In the genomic region with DNA sequence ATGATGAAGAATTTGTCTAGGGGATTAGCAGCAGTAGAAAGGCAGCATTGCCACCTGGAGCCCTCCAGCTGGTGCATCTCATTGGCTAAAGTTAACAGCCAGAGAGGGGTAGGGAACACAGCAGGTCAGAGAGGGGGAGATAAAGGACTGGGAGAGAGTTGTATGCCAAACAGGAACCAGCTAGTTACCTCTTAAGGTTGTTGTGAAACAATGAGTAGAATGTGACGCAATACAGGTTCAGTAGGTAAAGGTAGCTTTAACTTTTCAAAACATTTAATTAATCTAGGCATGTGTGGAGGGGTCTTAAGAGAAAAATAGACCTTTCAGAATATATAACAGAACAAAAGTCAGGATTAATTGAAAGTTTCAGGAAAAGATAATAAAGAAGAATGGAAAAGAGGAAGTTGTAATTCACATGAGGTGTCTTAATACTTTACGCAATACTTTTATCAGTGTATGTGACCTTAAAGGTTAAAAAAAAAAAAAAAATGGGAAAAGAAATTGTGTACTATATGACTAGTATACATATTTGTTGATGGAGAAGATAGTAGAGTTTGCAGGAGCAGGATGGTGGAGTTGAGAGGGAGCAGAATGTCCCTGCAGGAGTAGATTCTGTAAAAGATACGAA, we compare ENCODE assay signal across 10 cellular contexts. TPM values are rescaled to one million over a fixed set of nuclear protein-coding genes. Genes with fewer than 3 reads are reported as not detected.
DNase-seq lines count a peak whose midpoint lies in the region; ATAC-seq and FAIRE-seq lines count a peak whose summit lies in the region.
"Had no signal": no experiment of that assay in that cellular context is flagged by ENCODE, and none has a peak within 500 bp of the region (broad histone marks: within the 10 kb centered on the region; RNA-seq: fewer than 3 reads in every experiment).

No MANE protein-coding gene starts in this region.

- H3K4me1 Mint-ChIP-seq in activated T-helper 17 cell treated with anti-CD3 and anti-CD28 coated beads, Interleukin-2, amount 50 U/mL, for 72 hours: peaks cover 18% of the 10 kb centered on the region

- peak overlapping the region; percentile 80 for H4K8ac ChIP-seq in mesenchymal stem cell (ENCODE audit: low read length)

- no peaks in the 10 kb centered on the region for H4K20me1 ChIP-seq in Karpas-422 (ENCODE audit: insufficient read depth, low read depth, low read length)

- H2AFZ ChIP-seq in Karpas-422 (ENCODE audit: low read length) (no peak overlapping the region), mesenchymal stem cell (ENCODE audit: low read depth, low read length) (no peak overlapping the region)

- H3K27me3 Mint-ChIP-seq in activated T-helper 17 cell treated with anti-CD3 and anti-CD28 coated beads, Interleukin-2, amount 50 U/mL, for 72 hours: no peaks in the 10 kb centered on the region

- H3K9me3 ChIP-seq in Karpas-422 (ENCODE audit: low read length): no peaks in the 10 kb centered on the region
- no peaks in the 10 kb centered on the region for H3K9me3 ChIP-seq in mesenchymal stem cell (ENCODE audit: control insufficient read depth, low read length)
- H3K9me3 ChIP-seq: uterus had no signal

- H3K79me2 ChIP-seq in Karpas-422 (ENCODE audit: low read length): peaks cover 87% of the 10 kb centered on the region

- H3K4me2 ChIP-seq in Karpas-422 (ENCODE audit: low read depth, low read length, poor library complexity, severe bottlenecking) (no peak overlapping the region), mesenchymal stem cell (ENCODE audit: low read length, poor library complexity, severe bottlenecking) (no peak overlapping the region)

- no peak overlapping the region for H2BK120ac ChIP-seq in mesenchymal stem cell (ENCODE audit: low read depth, low read length)

- H3K36me3 Mint-ChIP-seq in activated T-helper 17 cell treated with anti-CD3 and anti-CD28 coated beads, Interleukin-2, amount 50 U/mL, for 72 hours (ENCODE audit: low read depth): peaks cover 98% of the 10 kb centered on the region

- H3K9ac ChIP-seq in Karpas-422 (ENCODE audit: low read length) (no peak overlapping the region), mesenchymal stem cell (ENCODE audit: low read length) (no peak overlapping the region)

- H3K4me3 ChIP-seq in Karpas-422 (ENCODE audit: low read length): no peak overlapping the region
- H3K4me3 ChIP-seq in mesenchymal stem cell (ENCODE audit: insufficient read depth in 1 of 2, low read depth in 1 of 2, low read length in 2 of 2): no peak overlapping the region
- H3K4me3 ChIP-seq: uterus had no signal

- H3K27me3 ChIP-seq in Karpas-422 (ENCODE audit: low read length) (no peaks in the 10 kb centered on the region), mesenchymal stem cell (ENCODE audit: control insufficient read depth in 1 of 2, insufficient read depth in 1 of 2, low read length in 2 of 2) (no peaks in the 10 kb centered on the region)
- H3K27me3 ChIP-seq: uterus had no signal

- no peak overlapping the region for H4K91ac ChIP-seq in mesenchymal stem cell (ENCODE audit: low read length)

- in situ Hi-C loops in ACHN (cut with HindIII; ENCODE audit: low pct_ligation_motif_present, low pct_unique_long_range_greater_than_20kb, low sequenced_read_pairs): no loop called here

- no peak for ATAC-seq in activated T-helper 17 cell treated with anti-CD3 and anti-CD28 coated beads, Interleukin-2, amount 50 U/mL, for 72 hours (replicated peaks)
- ATAC-seq: Panc1 had no signal

- no peak overlapping the region for H3K4me3 Mint-ChIP-seq in activated T-helper 17 cell treated with anti-CD3 and anti-CD28 coated beads, Interleukin-2, amount 50 U/mL, for 72 hours

- H3K18ac ChIP-seq in mesenchymal stem cell (ENCODE audit: low read depth in 1 of 2, low read length in 2 of 2): peak overlapping the region in 1 of 2 experiments; percentile 77

- H2AK5ac ChIP-seq in mesenchymal stem cell (ENCODE audit: low read length, severe bottlenecking): no peak overlapping the region

- H3K79me1 ChIP-seq in mesenchymal stem cell (replicated peaks; ENCODE audit: low read length, poor library complexity, severe bottlenecking): peaks cover 11% of the 10 kb centered on the region

- H2BK5ac ChIP-seq in mesenchymal stem cell (ENCODE audit: low read depth, low read length, poor library complexity, severe bottlenecking): no peak overlapping the region

- H3K27ac Mint-ChIP-seq in activated T-helper 17 cell treated with anti-CD3 and anti-CD28 coated beads, Interleukin-2, amount 50 U/mL, for 72 hours: peak overlapping the region; percentile 50

- peaks cover 65% of the 10 kb centered on the region for H3K36me3 ChIP-seq in Karpas-422 (ENCODE audit: insufficient read depth, low read length)
- H3K36me3 ChIP-seq in mesenchymal stem cell (ENCODE audit: control insufficient read depth in 1 of 2, insufficient read depth in 2 of 2, low read depth in 1 of 2, low read length in 2 of 2): peaks cover 0 to 88% of the 10 kb centered on the region in 2 experiments
- H3K36me3 ChIP-seq: uterus had no signal

- H3K4ac ChIP-seq in mesenchymal stem cell (ENCODE audit: low read depth in 1 of 2, low read length in 2 of 2): no peak overlapping the region

- DNase-seq in D341Med (ENCODE audit: low spot score) (peak; percentile 19), Karpas-422 (no peak), mesenchymal stem cell (no peak), COLO668 (lab: John Stamatoyannopoulos, UW; ENCODE audit: unreplicated experiment) (no peak), ACHN (no peak), GM19239 (ENCODE audit: insufficient read length, low spot score) (no peak)
- no peak for DNase-seq in stimulated activated CD4-positive, alpha-beta T cell treated with anti-CD3 and anti-CD28 coated beads, Interleukin-2, amount 100 ng/mL, for 24 hours
- DNase-seq: uterus had no signal

- H3K9me3 Mint-ChIP-seq in activated T-helper 17 cell treated with anti-CD3 and anti-CD28 coated beads, Interleukin-2, amount 50 U/mL, for 72 hours: no peaks in the 10 kb centered on the region

- H3K14ac ChIP-seq in mesenchymal stem cell (ENCODE audit: low read length in 2 of 2): no peak overlapping the region

- no peak overlapping the region for H2BK15ac ChIP-seq in mesenchymal stem cell (ENCODE audit: low read depth, poor library complexity, severe bottlenecking)

- H3K4me1 ChIP-seq in Karpas-422 (ENCODE audit: low read length) (peaks cover 34% of the 10 kb centered on the region), mesenchymal stem cell (ENCODE audit: control insufficient read depth, insufficient read depth, low read depth, low read length) (no peaks in the 10 kb centered on the region)
- H3K4me1 ChIP-seq: uterus had no signal

- 94% methylated on average over 1 of the region's 3 CpGs for whole genome bisulfite sequencing in mesenchymal stem cell

- H2BK12ac ChIP-seq in mesenchymal stem cell (ENCODE audit: low read length in 2 of 2): no peak overlapping the region

- no peak overlapping the region for H3K23ac ChIP-seq in mesenchymal stem cell (ENCODE audit: low read length in 2 of 2)

- H3K27ac ChIP-seq in Karpas-422 (ENCODE audit: low read length) (0 out of 2 replicates have a peak overlapping the region, but pooled peaks have one; percentile 12), mesenchymal stem cell (ENCODE audit: low read length, poor library complexity, severe bottlenecking) (no peak overlapping the region)
- H3K27ac ChIP-seq: uterus had no signal

- no peaks in the 10 kb centered on the region for H3K9me2 ChIP-seq in Karpas-422 (replicated peaks; ENCODE audit: insufficient read depth, low read length)

- no peak for FAIRE-seq in GM19239 (lab: Jason Lieb, UNC)

RNA-seq across cellular contexts. Expression of a gene that starts 14.3 kb away (rescaled TPM):
- total RNA-seq in Karpas-422 (2014; rRNA removed; shearing (Covaris generic); ENCODE audit: low replicate concordance): 56.7 and 130 TPM in 2 replicates
- total RNA-seq in activated T-helper 17 cell treated with anti-CD3 and anti-CD28 coated beads, Interleukin-2, amount 50 U/mL, for 72 hours: 10 to 100 TPM; 44.1 to 53.0 TPM
- 27.8 TPM for polyA plus RNA-seq in mesenchymal stem cell (2013, experiment 1 of 2)
- polyA plus RNA-seq in mesenchymal stem cell (2013, experiment 2 of 2): 28.9 TPM
